3 cellular contexts compared by ENCODE assay signal in genomic region chr11:129763569-129763968, GRCh38. TPM values are rescaled to one million over a fixed set of nuclear protein-coding genes. Genes with fewer than 3 reads are reported as not detected.
"Had no signal": no experiment of that assay in that cellular context is flagged by ENCODE, and none has a peak within 500 bp of the region (broad histone marks: within the 10 kb centered on the region; RNA-seq: fewer than 3 reads in every experiment).

No MANE protein-coding gene starts in this region.

RNA-seq across cellular contexts. Expression of gene TMEM45B, which starts 52.1 kb away (rescaled TPM):
- total RNA-seq: ascending aorta, endothelial cell of umbilical vein had no signal
- polyA plus RNA-seq: heart right ventricle had no signal
